Comparison of ENCODE assay signal across 15 cellular contexts in genomic region chr2:30503692-30504076, GRCh38. TPM values are rescaled to one million over a fixed set of nuclear protein-coding genes. Genes with fewer than 3 reads are reported as not detected.
DNase-seq lines count a peak whose midpoint lies in the region; ATAC-seq and TF ChIP-seq lines count a peak whose summit lies in the region.
"Had no signal": no experiment of that assay in that cellular context is flagged by ENCODE, and none has a peak within 500 bp of the region (broad histone marks: within the 10 kb centered on the region; RNA-seq: fewer than 3 reads in every experiment).

No MANE protein-coding gene starts in this region.

- H3K9me3 ChIP-seq in right atrium auricular region (peaks cover 0 to 9% of the 10 kb centered on the region in 2 donors), T-helper 17 cell (ENCODE audit: control insufficient read depth, low read length, poor library complexity, severe bottlenecking) (peaks cover 5% of the 10 kb centered on the region), muscle layer of duodenum (ENCODE audit: control insufficient read depth in 1 of 2, low read length in 2 of 2) (no peaks in the 10 kb centered on the region)
- H3K9me3 ChIP-seq: pancreas, vagina had no signal

- peak; percentile 34 for ATAC-seq in left ventricle myocardium superior
- ATAC-seq in T-helper 17 cell: peak; percentile 44
- no peak for ATAC-seq in HG02970 (IDR thresholded peaks at IDR 0.05; ENCODE audit: low FRiP score, unreplicated experiment)
- ATAC-seq: left colon had no signal

- H3K27ac ChIP-seq in right atrium auricular region (no peak overlapping the region), muscle layer of duodenum (ENCODE audit: low read length) (peak overlapping the region; percentile 48)
- H3K27ac ChIP-seq: breast epithelium, pancreas, vagina had no signal

- H3K4me1 Mint-ChIP-seq in T-helper 17 cell: peaks cover 20% of the 10 kb centered on the region

- DNase-seq in left ventricle myocardium superior (no peak), right atrium auricular region (ENCODE audit: low spot score) (no peak), T-helper 17 cell (no peak), DMS79 (lab: John Stamatoyannopoulos, UW) (no peak), kidney glomerular epithelial cell (lab: John Stamatoyannopoulos, UW) (no peak)
- no peak for DNase-seq in stimulated activated naive CD4-positive, alpha-beta T cell (lab: John Stamatoyannopoulos, UW)
- DNase-seq: DMS79 treated with DMSO at 0.1 percent for 48 hours, left colon, NCI-H1105 treated with DMSO at 0.1 percent for 48 hours, NCI-H524 treated with DMSO at 0.1 percent for 48 hours, pancreas had no signal

- no peaks in the 10 kb centered on the region for H3K36me3 ChIP-seq in right atrium auricular region
- H3K36me3 ChIP-seq in muscle layer of duodenum (ENCODE audit: control insufficient read depth in 1 of 2, insufficient read depth in 2 of 2, low read length in 2 of 2): no peaks in the 10 kb centered on the region
- H3K36me3 ChIP-seq: breast epithelium, pancreas, vagina had no signal

- H3K4me3 ChIP-seq in right atrium auricular region (no peak overlapping the region), muscle layer of duodenum (ENCODE audit: low read depth in 1 of 2, low read length in 2 of 2) (no peak overlapping the region)
- H3K4me3 ChIP-seq: breast epithelium, pancreas, vagina had no signal

- H3K4me1 ChIP-seq in right atrium auricular region (peaks cover 0 to 3% of the 10 kb centered on the region in 2 donors), muscle layer of duodenum (ENCODE audit: control insufficient read depth in 1 of 2, insufficient read depth in 2 of 2, low read length in 2 of 2) (peaks cover 0 to 11% of the 10 kb centered on the region in 2 donors)
- H3K4me1 ChIP-seq: breast epithelium, pancreas had no signal

- intact Hi-C loops in left ventricle myocardium superior (cut with micrococcal nuclease): no loop called here

- H3K27me3 ChIP-seq in right atrium auricular region: no peaks in the 10 kb centered on the region
- no peaks in the 10 kb centered on the region for H3K27me3 ChIP-seq in muscle layer of duodenum (ENCODE audit: low read depth, low read length)
- H3K27me3 ChIP-seq: breast epithelium, pancreas, vagina had no signal

- peaks cover 3% of the 10 kb centered on the region for H3K36me3 Mint-ChIP-seq in T-helper 17 cell (ENCODE audit: low read depth)

- no peak overlapping the region for H3K4me3 Mint-ChIP-seq in T-helper 17 cell

- TF ChIP-seq CTCF in right atrium auricular region (IDR thresholded peaks at IDR 0.05): no peak

- H3K27ac Mint-ChIP-seq in T-helper 17 cell: peak overlapping the region; percentile 59

- H3K27me3 Mint-ChIP-seq in T-helper 17 cell: no peaks in the 10 kb centered on the region

RNA-seq across cellular contexts. Expression of gene LCLAT1, which starts 56.6 kb away (rescaled TPM):
- 33.9 TPM for total RNA-seq in left ventricle myocardium superior
- total RNA-seq in right atrium auricular region: 10 to 100 TPM; 13.2 to 14.3 TPM
- total RNA-seq in T-helper 17 cell: 10 to 100 TPM in 1 of 2 donors, 1 to 10 TPM in 1; 6.7 to 18.2 TPM
